15 cellular contexts compared by ENCODE assay signal in the genomic region with DNA sequence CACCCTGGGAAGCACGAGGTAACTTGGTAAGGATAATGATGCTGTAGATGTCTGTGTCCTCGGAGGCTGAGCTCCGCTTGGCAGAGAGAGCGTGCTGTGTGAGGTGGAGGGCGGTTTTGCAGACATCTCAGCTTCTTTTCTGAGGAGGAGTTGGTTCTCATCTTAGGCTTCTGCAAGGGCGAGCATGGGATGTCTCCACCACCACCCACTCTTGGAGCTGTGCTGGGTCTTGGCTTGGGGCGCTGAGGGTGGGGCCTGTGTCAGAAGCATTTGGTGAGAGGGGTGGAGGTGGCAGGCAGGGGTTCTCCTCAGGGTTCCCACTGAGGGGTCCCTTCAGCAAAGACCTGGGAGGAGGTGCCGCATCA. TPM values are rescaled to one million over a fixed set of nuclear protein-coding genes. Genes with fewer than 3 reads are reported as not detected.
DNase-seq lines count a peak whose midpoint lies in the region; ATAC-seq and TF ChIP-seq lines count a peak whose summit lies in the region.
"Had no signal": no experiment of that assay in that cellular context is flagged by ENCODE, and none has a peak within 500 bp of the region (broad histone marks: within the 10 kb centered on the region; RNA-seq: fewer than 3 reads in every experiment).

No MANE protein-coding gene starts in this region.

- H3K18ac ChIP-seq in mesenchymal stem cell (ENCODE audit: low read depth in 1 of 2, low read length in 2 of 2): no peak overlapping the region

- H3K4me1 Mint-ChIP-seq in activated B cell treated with CpG ODN at 0.5 μM for 24 hours: peaks cover 47% of the 10 kb centered on the region

- CTCF ChIA-PET in activated B cell treated with CpG ODN at 0.5 μM for 24 hours (lab: Charles Lee): interaction anchor here (1.0 kb wide), 1 partner anchor 38 kb away, joined by 3 read pairs; the partner anchor contains the start of gene HAAO

- H3K9ac ChIP-seq in mesenchymal stem cell (ENCODE audit: low read length): peak overlapping the region; percentile 59

- no peak overlapping the region for H2BK15ac ChIP-seq in mesenchymal stem cell (ENCODE audit: low read depth, poor library complexity, severe bottlenecking)

- no peak overlapping the region for H2BK120ac ChIP-seq in mesenchymal stem cell (ENCODE audit: low read depth, low read length)

- 83% methylated on average over 7 of the region's 8 CpGs for WGBS in mesenchymal stem cell
- 74 to 87% (median 81%) methylated on average over 7 to 8 of the region's 8 CpGs for WGBS in spleen, 5 donors

- H4K91ac ChIP-seq in mesenchymal stem cell (ENCODE audit: low read length): no peak overlapping the region

- H2AFZ ChIP-seq in mesenchymal stem cell (ENCODE audit: low read depth, low read length): no peak overlapping the region

- no peak overlapping the region for H4K8ac ChIP-seq in mesenchymal stem cell (ENCODE audit: low read length)

- no peak overlapping the region for H3K27ac ChIP-seq in mesenchymal stem cell (ENCODE audit: low read length, poor library complexity, severe bottlenecking)
- peak overlapping the region in 4 of 8 donors; percentile 39 to 86 (median 80) for H3K27ac ChIP-seq in spleen

- H2BK12ac ChIP-seq in mesenchymal stem cell (ENCODE audit: low read length in 2 of 2): no peak overlapping the region

- H3K23ac ChIP-seq in mesenchymal stem cell (ENCODE audit: low read length in 2 of 2): no peak overlapping the region

- H3K9me3 ChIP-seq in mesenchymal stem cell (ENCODE audit: control insufficient read depth, low read length) (no peaks in the 10 kb centered on the region), spleen (no peaks in the 10 kb centered on the region)
- H3K9me3 ChIP-seq: BE2C had no signal

- TF ChIP-seq POLR2A in spleen (IDR thresholded peaks at IDR 0.05): no peak

- H3K4me1 ChIP-seq in mesenchymal stem cell (ENCODE audit: control insufficient read depth, insufficient read depth, low read depth, low read length) (peaks cover 6% of the 10 kb centered on the region), spleen (peaks cover 18 to 58% (median 45%) of the 10 kb centered on the region in 6 donors)
- H3K4me1 ChIP-seq: BE2C had no signal

- H3K27me3 ChIP-seq in mesenchymal stem cell (ENCODE audit: control insufficient read depth in 1 of 2, insufficient read depth in 1 of 2, low read length in 2 of 2): no peaks in the 10 kb centered on the region
- H3K27me3 ChIP-seq in spleen (replicated peaks in 1 of 7): no peaks in the 10 kb centered on the region
- H3K27me3 ChIP-seq: BE2C had no signal

- H3K36me3 Mint-ChIP-seq in activated B cell treated with CpG ODN at 0.5 μM for 24 hours (ENCODE audit: low read depth): no peaks in the 10 kb centered on the region

- peak overlapping the region; percentile 75 for H3K27ac Mint-ChIP-seq in activated B cell treated with CpG ODN at 0.5 μM for 24 hours
- H3K27ac Mint-ChIP-seq: activated T-helper 1 cell treated with anti-CD3 and anti-CD28 coated beads, Interleukin-12 subunit alpha, Interleukin-12 subunit beta, Interleukin-2, Interleukin-4 antibody, amounts not matched to agents 30 ng/mL and 10 ng/mL and 1 ng/mL, durations not matched to agents 14 hours and 24 hours and 36 hours; mesothelial cell of epicardium had no signal

- H3K4me3 ChIP-seq in mesenchymal stem cell (ENCODE audit: insufficient read depth in 1 of 2, low read depth in 1 of 2, low read length in 2 of 2) (peak overlapping the region in 1 of 2 experiments; percentile 45), spleen (peak overlapping the region in 1 of 8 donors; percentile 7)

- no peak for TF ChIP-seq CTCF in activated B cell treated with CpG ODN at 0.5 μM for 24 hours (IDR thresholded peaks at IDR 0.05)
- no peak for TF ChIP-seq CTCF in spleen (IDR thresholded peaks at IDR 0.05 in 8 of 11, conservative IDR thresholded peaks at IDR 0.05 in 3 of 11)

- H3K4ac ChIP-seq in mesenchymal stem cell (ENCODE audit: low read depth in 1 of 2, low read length in 2 of 2): no peak overlapping the region

- no peaks in the 10 kb centered on the region for H3K79me1 ChIP-seq in mesenchymal stem cell (replicated peaks; ENCODE audit: low read length, poor library complexity, severe bottlenecking)

- H2BK5ac ChIP-seq in mesenchymal stem cell (ENCODE audit: low read depth, low read length, poor library complexity, severe bottlenecking): no peak overlapping the region

- peak; percentile 0 for ATAC-seq in GM18498 (IDR thresholded peaks at IDR 0.05; ENCODE audit: unreplicated experiment)
- no peak for ATAC-seq in activated B cell treated with CpG ODN at 0.5 μM for 24 hours (ENCODE audit: low read depth)
- no peak for ATAC-seq in HG02623 (IDR thresholded peaks at IDR 0.05; ENCODE audit: unreplicated experiment)
- no peak for ATAC-seq in GM21528 (IDR thresholded peaks at IDR 0.05; ENCODE audit: low FRiP score, unreplicated experiment)

- DNase-seq in activated B cell treated with CpG ODN at 0.5 μM for 24 hours: no peak
- no peak for DNase-seq in mesenchymal stem cell
- peak; percentile 74 for DNase-seq in spleen
- no peak for DNase-seq in COR-L47 (lab: John Stamatoyannopoulos, UW)
- no peak for DNase-seq in 8988T
- DNase-seq: activated CD4-positive, alpha-beta T cell treated with anti-CD3 and anti-CD28 coated beads, Interleukin-2, amount 50 U/mL, for 1 hour; amniotic stem cell; BE2C; NCI-H1105; stimulated activated CD4-positive, alpha-beta T cell treated with anti-CD3 and anti-CD28 coated beads, Interleukin-12 subunit alpha, Interleukin-12 subunit beta, amount 100 ng/mL, for 4 hours had no signal

- peaks cover under 1 to 44% of the 10 kb centered on the region in 2 experiments for H3K36me3 ChIP-seq in mesenchymal stem cell (ENCODE audit: control insufficient read depth in 1 of 2, insufficient read depth in 2 of 2, low read depth in 1 of 2, low read length in 2 of 2)
- peaks cover 0 to 18% (median 0%) of the 10 kb centered on the region in 6 donors for H3K36me3 ChIP-seq in spleen
- H3K36me3 ChIP-seq: BE2C had no signal

- H3K27me3 Mint-ChIP-seq in activated B cell treated with CpG ODN at 0.5 μM for 24 hours: no peaks in the 10 kb centered on the region

- POLR2A ChIA-PET in activated B cell treated with CpG ODN at 0.5 μM for 24 hours (lab: Charles Lee): interaction anchor here (1.5 to 6.1 kb wide), 3 partner anchors 37 to 155 kb away, joined by 3 to 41 read pairs (median 9); partner anchors contain the start of gene HAAO

- peak overlapping the region; percentile 39 for H3K4me3 Mint-ChIP-seq in activated B cell treated with CpG ODN at 0.5 μM for 24 hours
- H3K4me3 Mint-ChIP-seq: activated T-helper 1 cell treated with anti-CD3 and anti-CD28 coated beads, Interleukin-12 subunit alpha, Interleukin-12 subunit beta, Interleukin-2, Interleukin-4 antibody, amounts not matched to agents 30 ng/mL and 10 ng/mL and 1 ng/mL, durations not matched to agents 14 hours and 24 hours and 36 hours; mesothelial cell of epicardium had no signal

- intact Hi-C loops in activated B cell treated with CpG ODN at 0.5 μM for 24 hours (cut with micrococcal nuclease) (loop anchor here (2.0 kb wide), 1 partner anchor 260 kb away; no protein-coding TSS in a partner anchor), spleen (cut with DNase I; ENCODE audit: low total_unique reads) (no loop called here)

- no peak overlapping the region for H2AK5ac ChIP-seq in mesenchymal stem cell (ENCODE audit: low read length, severe bottlenecking)

- H3K9me3 Mint-ChIP-seq in activated B cell treated with CpG ODN at 0.5 μM for 24 hours: no peaks in the 10 kb centered on the region
- H3K9me3 Mint-ChIP-seq: activated T-helper 1 cell treated with anti-CD3 and anti-CD28 coated beads, Interleukin-12 subunit alpha, Interleukin-12 subunit beta, Interleukin-2, Interleukin-4 antibody, amounts not matched to agents 30 ng/mL and 10 ng/mL and 1 ng/mL, durations not matched to agents 14 hours and 24 hours and 36 hours had no signal

- H3K4me2 ChIP-seq in mesenchymal stem cell (ENCODE audit: low read length, poor library complexity, severe bottlenecking): no peak overlapping the region

- no peak overlapping the region for H3K14ac ChIP-seq in mesenchymal stem cell (ENCODE audit: low read length in 2 of 2)

RNA-seq across cellular contexts. Expression of gene OXER1, which starts 9.2 kb away (rescaled TPM):
- total RNA-seq in activated B cell treated with CpG ODN at 0.5 μM for 24 hours (1.9 and 2.1 TPM in 2 replicates), spleen (1 to 10 TPM; 1.8 to 6.3 (median 3.2) TPM)
- 0.33 TPM for polyA plus RNA-seq in mesenchymal stem cell (2013, experiment 1 of 2)
- polyA plus RNA-seq in mesenchymal stem cell (2013, experiment 2 of 2): 0.21 TPM
- polyA plus RNA-seq in spleen: 1 to 10 TPM; 1.3 to 5.2 (median 3.5) TPM

RNA-seq across cellular contexts. Expression of gene HAAO, which starts 37.6 kb away (rescaled TPM):
- 11.4 TPM in 2 replicates for total RNA-seq in activated B cell treated with CpG ODN at 0.5 μM for 24 hours
- polyA plus RNA-seq in mesenchymal stem cell (2013, experiment 1 of 2): 1.9 TPM
- 1.8 TPM for polyA plus RNA-seq in mesenchymal stem cell (2013, experiment 2 of 2)
- 10 to 100 TPM in 2 of 7 donors, 1 to 10 TPM in 5; 2.4 to 12.3 (median 8.3) TPM for total RNA-seq in spleen
- polyA plus RNA-seq in spleen: 1 to 10 TPM; 7.5 to 8.6 (median 7.8) TPM
